17 cellular contexts compared by ENCODE assay signal in the genomic region with DNA sequence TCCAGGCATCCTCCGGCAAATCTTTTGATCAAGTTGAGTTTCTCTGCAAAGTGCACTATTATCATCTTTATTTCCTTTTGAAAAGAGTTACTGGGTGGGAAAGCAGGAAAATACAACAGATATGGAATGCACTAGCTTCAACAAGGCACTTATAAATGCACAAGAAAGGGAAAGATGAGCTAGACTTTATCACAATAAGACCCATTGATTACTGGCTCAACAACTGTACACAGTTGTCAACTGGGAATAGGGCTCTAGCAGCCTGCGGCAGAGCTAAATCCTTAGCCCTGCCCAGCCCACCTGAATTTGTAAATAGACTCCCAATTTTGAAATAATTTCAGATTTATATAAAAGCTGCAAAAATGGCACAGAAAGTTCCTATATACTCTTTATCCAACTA.
DNase-seq lines count a peak whose midpoint lies in the region; ATAC-seq and TF ChIP-seq lines count a peak whose summit lies in the region.
"Had no signal": no experiment of that assay in that cellular context is flagged by ENCODE, and none has a peak within 500 bp of the region (broad histone marks: within the 10 kb centered on the region; RNA-seq: fewer than 3 reads in every experiment).

No MANE protein-coding gene starts in this region.

- DNase-seq in caudate nucleus (lab: John Stamatoyannopoulos, UW) (no peak), globus pallidus (ENCODE audit: low spot score) (peak; percentile 66), substantia nigra (lab: John Stamatoyannopoulos, UW) (no peak), amygdala (lab: John Stamatoyannopoulos, UW) (no peak), left lung (no peak), foreskin keratinocyte (no peak)
- DNase-seq in activated CD4-positive, CD25-positive, alpha-beta regulatory T cell (lab: John Stamatoyannopoulos, UW), result no peak
- DNase-seq: C1 segment of cervical spinal cord; Calu3; CD4-positive, alpha-beta memory T cell; COR-L47; DMS53; DMS79 treated with DMSO at 0.1 percent for 48 hours; GF-D8; H9 had no signal

- TF ChIP-seq CTCF in left lung (IDR thresholded peaks at IDR 0.05), result no peak
- TF ChIP-seq CTCF in foreskin keratinocyte (conservative IDR thresholded peaks at IDR 0.05), result no peak

- H3K4me1 ChIP-seq in left lung (no peaks in the 10 kb centered on the region), foreskin keratinocyte (no peaks in the 10 kb centered on the region)

- H3K9me3 ChIP-seq in left lung, result peaks cover 0 to 9% of the 10 kb centered on the region in 2 donors

- intact Hi-C loops in left lung (cut with DNase I), result no loop called here

- H3K36me3 ChIP-seq in left lung, result no peaks in the 10 kb centered on the region

- H3K4me3 ChIP-seq in left lung, result no peak overlapping the region
- H3K4me3 ChIP-seq: GM23338 had no signal

- no peak for ATAC-seq in left lung
- no peak for ATAC-seq in foreskin keratinocyte
- ATAC-seq: GM23338, HCT116 had no signal

- H3K27me3 ChIP-seq in left lung (peaks cover 0 to 11% of the 10 kb centered on the region in 2 donors), foreskin keratinocyte (no peaks in the 10 kb centered on the region)

- peak overlapping the region; percentile 58 for H3K27ac ChIP-seq in caudate nucleus (ENCODE audit: low read depth, low read length)
- peak overlapping the region; percentile 79 for H3K27ac ChIP-seq in substantia nigra (ENCODE audit: low read depth, low read length, poor library complexity, severe bottlenecking)
- no peak overlapping the region for H3K27ac ChIP-seq in left lung
- H3K27ac ChIP-seq in foreskin keratinocyte, result no peak overlapping the region

Comparison
In these comparisons a context has a peak if more than half of its experiments do, and no peak if none do; other contexts are left out.
1. H3K27ac ChIP-seq: peak in caudate nucleus (single experiment) and substantia nigra (single experiment); none in left lung (0 of 2) and foreskin keratinocyte (single experiment).